ENCODE assay signal across 8 cellular contexts in the genomic region with DNA sequence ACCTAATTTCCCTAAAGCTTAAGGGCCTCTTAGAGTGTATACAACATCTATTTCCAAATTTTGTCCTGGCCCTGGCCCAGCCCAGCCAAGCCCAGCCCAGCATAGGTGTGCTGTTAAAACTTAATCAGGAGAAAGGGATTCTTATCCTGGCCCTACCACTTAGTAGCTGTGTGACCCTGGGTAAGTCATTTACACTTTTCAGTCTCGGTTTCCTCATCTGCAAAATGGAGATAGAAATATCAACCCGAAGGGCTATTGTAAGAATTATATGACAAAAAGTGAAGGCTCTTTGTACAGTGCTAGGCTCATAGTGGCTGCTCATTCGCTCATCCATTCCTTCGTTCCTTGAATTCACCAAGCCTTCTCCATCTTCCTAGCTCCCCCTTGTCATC. TPM values are rescaled to one million over a fixed set of nuclear protein-coding genes. Genes with fewer than 3 reads are reported as not detected.
A peak's percentile ranks its signal among the peaks of the same experiment; 100 is the strongest.
DNase-seq lines count a peak whose midpoint lies in the region; ATAC-seq and TF ChIP-seq lines count a peak whose summit lies in the region.

No MANE protein-coding gene starts in this region.

- peak overlapping the region; percentile 82 to 83 for H3K27ac ChIP-seq in testis

- H3K9me3 Mint-ChIP-seq in activated CD4-positive, alpha-beta T cell treated with anti-CD3 and anti-CD28 coated beads, Interleukin-2, amount 10 ng/mL, durations not matched to agents 24 days and 14 days, result no peaks in the 10 kb centered on the region

- H3K9ac ChIP-seq in adipocyte (ENCODE audit: low read length), result peak overlapping the region; percentile 92

- H3K27ac Mint-ChIP-seq in activated CD4-positive, alpha-beta T cell treated with anti-CD3 and anti-CD28 coated beads, Interleukin-2, amount 10 ng/mL, durations not matched to agents 24 days and 14 days, result peak overlapping the region; percentile 92

- WGBS in testis, 2 donors, result 8 to 9% methylated on average over 4 of the region's 4 CpGs

- H3K36me3 ChIP-seq in adipocyte (ENCODE audit: control insufficient read depth, insufficient read depth, low read length, severe bottlenecking) (peaks cover 27% of the 10 kb centered on the region), testis (ENCODE audit: low read depth, missing control alignments) (no peaks in the 10 kb centered on the region)

- no peaks in the 10 kb centered on the region for H3K27me3 Mint-ChIP-seq in activated CD4-positive, alpha-beta T cell treated with anti-CD3 and anti-CD28 coated beads, Interleukin-2, amount 10 ng/mL, durations not matched to agents 24 days and 14 days

- DNase-seq in activated CD4-positive, alpha-beta T cell treated with anti-CD3 and anti-CD28 coated beads, Interleukin-2, amount 10 ng/mL, durations not matched to agents 24 days and 14 days, result peak; percentile 62
- no peak for DNase-seq in activated CD4-positive, alpha-beta T cell treated with anti-CD3 and anti-CD28 coated beads for 4 hours
- DNase-seq in adipocyte (ENCODE audit: low read depth), result no peak
- DNase-seq in kidney glomerular epithelial cell (lab: John Stamatoyannopoulos, UW), result peak; percentile 29
- DNase-seq in testis, result no peak
- no peak for DNase-seq in cerebellum (ENCODE audit: low spot score)
- no peak for DNase-seq in amniotic stem cell (lab: John Stamatoyannopoulos, UW)

- no peak for TF ChIP-seq CTCF in testis (IDR thresholded peaks at IDR 0.05)

- H3K27me3 ChIP-seq in adipocyte (replicated peaks; ENCODE audit: control insufficient read depth, insufficient read depth, low read length) (no peaks in the 10 kb centered on the region), testis (no peaks in the 10 kb centered on the region)

- H3K4me3 Mint-ChIP-seq in activated CD4-positive, alpha-beta T cell treated with anti-CD3 and anti-CD28 coated beads, Interleukin-2, amount 10 ng/mL, durations not matched to agents 24 days and 14 days, result peak overlapping the region; percentile 95

- TF ChIP-seq POLR2A in testis (IDR thresholded peaks at IDR 0.05), result no peak

- H3K4me3 ChIP-seq in adipocyte (ENCODE audit: low read length), result peak overlapping the region; percentile 98
- H3K4me3 ChIP-seq in testis, result peak overlapping the region; percentile 79 to 85

- intact Hi-C loops in activated CD4-positive, alpha-beta T cell treated with anti-CD3 and anti-CD28 coated beads, Interleukin-2, amount 10 ng/mL, durations not matched to agents 24 days and 14 days (cut with micrococcal nuclease), result loop anchor here (2.0 to 10.0 kb wide), 6 partner anchors 323 to 1795 kb away; partner anchors contain the start of genes AHSA1, GPATCH2L, GSTZ1 and NEK9
- intact Hi-C loops in testis (cut with DNase I; ENCODE audit: low total_unique reads), result no loop called here

- peaks cover 13% of the 10 kb centered on the region for H3K36me3 Mint-ChIP-seq in activated CD4-positive, alpha-beta T cell treated with anti-CD3 and anti-CD28 coated beads, Interleukin-2, amount 10 ng/mL, durations not matched to agents 24 days and 14 days (ENCODE audit: low read depth)

- no peaks in the 10 kb centered on the region for H3K9me3 ChIP-seq in adipocyte (ENCODE audit: control insufficient read depth, low read length)
- no peaks in the 10 kb centered on the region for H3K9me3 ChIP-seq in testis

- peaks cover 13% of the 10 kb centered on the region for H3K4me1 ChIP-seq in adipocyte (ENCODE audit: control insufficient read depth, insufficient read depth, low read length)
- peaks cover 18% of the 10 kb centered on the region for H3K4me1 ChIP-seq in testis

- H3K4me1 Mint-ChIP-seq in activated CD4-positive, alpha-beta T cell treated with anti-CD3 and anti-CD28 coated beads, Interleukin-2, amount 10 ng/mL, durations not matched to agents 24 days and 14 days, result peaks cover 20% of the 10 kb centered on the region

- no peak for ATAC-seq in GM18868 (IDR thresholded peaks at IDR 0.05; ENCODE audit: unreplicated experiment)

RNA-seq across cellular contexts. Expression of gene ERG28, which starts 0.4 kb away (rescaled TPM):
- 20.3 and 20.6 TPM in 2 replicates for total RNA-seq in activated CD4-positive, alpha-beta T cell treated with anti-CD3 and anti-CD28 coated beads, Interleukin-2, amount 10 ng/mL, durations not matched to agents 24 days and 14 days
- 10 to 100 TPM; 60.0 to 64.4 TPM for total RNA-seq in testis
- polyA plus RNA-seq in testis (ENCODE audit: insufficient read depth, low read depth, low replicate concordance), result 103 TPM
- total RNA-seq in cerebellum, result 8.7 TPM

RNA-seq across cellular contexts. Expression of gene TTLL5, which starts 0.8 kb away (rescaled TPM):
- 31.7 and 35.5 TPM in 2 replicates for total RNA-seq in activated CD4-positive, alpha-beta T cell treated with anti-CD3 and anti-CD28 coated beads, Interleukin-2, amount 10 ng/mL, durations not matched to agents 24 days and 14 days
- 100 to 1,000 TPM; 112 to 155 TPM for total RNA-seq in testis
- 318 TPM for polyA plus RNA-seq in testis (ENCODE audit: insufficient read depth, low read depth, low replicate concordance)
- total RNA-seq in cerebellum, result 80.8 TPM

Comparison
In these comparisons a context has a peak if more than half of its experiments do, and no peak if none do; other contexts are left out.
1. DNase-seq: peak in activated CD4-positive, alpha-beta T cell treated with anti-CD3 and anti-CD28 coated beads, Interleukin-2, amount 10 ng/mL, durations not matched to agents 24 days and 14 days (single experiment) and kidney glomerular epithelial cell (single experiment); none in activated CD4-positive, alpha-beta T cell treated with anti-CD3 and anti-CD28 coated beads for 4 hours (0 of 2), adipocyte (single experiment), testis (single experiment), cerebellum (single experiment) and amniotic stem cell (single experiment).